ENCODE assay signal across 28 cellular contexts in genomic region chr15:53458736-53459135, GRCh38.
"Had no signal": no experiment of that assay in that cellular context is flagged by ENCODE, and none has a peak within 500 bp of the region (broad histone marks: within the 10 kb centered on the region; RNA-seq: fewer than 3 reads in every experiment).

No MANE protein-coding gene starts in this region.

- H3K27ac ChIP-seq: brain microvascular endothelial cell, coronary artery, dorsolateral prefrontal cortex, VCaP had no signal

- FAIRE-seq: astrocyte, bronchial epithelial cell, frontal cortex had no signal

- H3K4me3 ChIP-seq: coronary artery, dorsolateral prefrontal cortex had no signal

- ATAC-seq: activated T-cell treated with anti-CD3 and anti-CD28 coated beads, Interleukin-2, amount 50 U/mL, for 72 hours; esophagus mucosa; WTC11 had no signal

- H3K27me3 ChIP-seq: brain microvascular endothelial cell had no signal

- H3K36me3 ChIP-seq: brain microvascular endothelial cell had no signal

- DNase-seq: activated CD4-positive, alpha-beta memory T cell treated with anti-CD3 and anti-CD28 coated beads, Interleukin-2, amount 10 ng/mL, durations not matched to agents 7 days and 5 days; activated CD4-positive, alpha-beta T cell treated with anti-CD3 and anti-CD28 coated beads for 1 hour; activated CD4-positive, alpha-beta T cell treated with anti-CD3 and anti-CD28 coated beads for 4 hours; activated CD4-positive, alpha-beta T cell treated with anti-CD3 and anti-CD28 coated beads, Interleukin-2, amount 10 ng/mL, durations not matched to agents 7 days and 5 days; activated CD4-positive, alpha-beta T cell treated with anti-CD3 and anti-CD28 coated beads, Interleukin-2, amount 50 U/mL, for 4 hours; activated CD8-positive, alpha-beta memory T cell treated with anti-CD3 and anti-CD28 coated beads, Interleukin-2, amount 50 U/mL, for 48 hours; activated gamma-delta T cell treated with Interleukin-2 at 50 U/mL for 16 hours; activated naive CD4-positive, alpha-beta T cell treated with anti-CD3 and anti-CD28 coated beads, Interleukin-2, amount 50 U/mL, for 16 hours; activated naive CD4-positive, alpha-beta T cell treated with Interleukin-2 at 50 U/mL for 16 hours; activated T-cell treated with anti-CD3 and anti-CD28 coated beads for 4 hours; activated T-cell treated with anti-CD3 and anti-CD28 coated beads, Interleukin-2, amount 50 U/mL, for 24 hours; activated T-cell treated with anti-CD3 and anti-CD28 coated beads, Interleukin-2, amount 50 U/mL, for 72 hours; amniotic stem cell; anterior cingulate cortex; brain microvascular endothelial cell; dorsolateral prefrontal cortex; effector memory CD4-positive, alpha-beta T cell; endodermal cell; foreskin fibroblast; head of caudate nucleus; T-helper 2 cell had no signal
